In the genomic region with DNA sequence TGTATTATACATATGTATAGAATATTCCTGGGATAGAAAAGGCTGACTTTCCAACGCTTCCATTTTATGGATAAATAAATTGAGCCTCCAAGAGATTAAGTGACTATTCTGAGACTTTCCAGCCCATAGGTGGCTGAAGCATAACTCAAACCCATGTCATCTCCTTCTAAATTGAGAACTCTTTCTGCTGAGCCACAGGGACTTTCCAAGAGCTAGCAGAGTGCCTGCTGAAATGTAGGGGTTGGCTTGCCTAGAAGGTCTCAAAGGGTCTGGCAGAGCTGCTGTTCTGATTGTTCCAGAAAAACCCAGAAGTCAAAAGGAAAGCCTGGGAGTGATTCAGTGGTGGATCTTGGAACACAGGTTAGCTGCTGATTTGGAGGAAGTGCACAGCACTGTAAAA, we compare ENCODE assay signal across 17 cellular contexts.
DNase-seq lines count a peak whose midpoint lies in the region; ATAC-seq lines count a peak whose summit lies in the region.
"Had no signal": no experiment of that assay in that cellular context is flagged by ENCODE, and none has a peak within 500 bp of the region (broad histone marks: within the 10 kb centered on the region; RNA-seq: fewer than 3 reads in every experiment).

No MANE protein-coding gene starts in this region.

- no peaks in the 10 kb centered on the region for H3K36me3 ChIP-seq in BLaER1
- H3K36me3 ChIP-seq: BLaER1 treated with 17β-estradiol and CSF1 and Interleukin-3, amounts not matched to agents 10 nM and 100 nM had no signal

- peaks cover 20% of the 10 kb centered on the region for H3K4me1 ChIP-seq in BLaER1

- H3K4me3 ChIP-seq in BLaER1: no peak overlapping the region
- H3K4me3 ChIP-seq: BLaER1 treated with 17β-estradiol and CSF1 and Interleukin-3, amounts not matched to agents 10 nM and 100 nM; GM23248 had no signal

- H3K27me3 ChIP-seq in BLaER1: no peaks in the 10 kb centered on the region
- H3K27me3 ChIP-seq: BLaER1 treated with 17β-estradiol and CSF1 and Interleukin-3, amounts not matched to agents 10 nM and 100 nM had no signal

- H3K9me3 ChIP-seq in BLaER1: peaks cover 10% of the 10 kb centered on the region; the same call in 1 of the 2 replicates

- H3K27ac ChIP-seq in BLaER1: no peak overlapping the region
- H3K27ac ChIP-seq: 22Rv1; BLaER1 treated with 17β-estradiol and CSF1 and Interleukin-3, amounts not matched to agents 10 nM and 100 nM; GM23248 had no signal

- ATAC-seq in GM21360 (IDR thresholded peaks at IDR 0.05; ENCODE audit: unreplicated experiment) (peak; percentile 55), GM18861 (IDR thresholded peaks at IDR 0.05; ENCODE audit: unreplicated experiment) (no peak)
- ATAC-seq: HCT116 had no signal

- peak; percentile 38 for DNase-seq in medulla oblongata (ENCODE audit: extremely low spot score)
- DNase-seq in stimulated activated naive CD4-positive, alpha-beta T cell treated with Interleukin-2 at 50 U/mL for 16 hours (lab: John Stamatoyannopoulos, UW): no peak
- DNase-seq in NCI-H526 (lab: John Stamatoyannopoulos, UW): no peak
- DNase-seq: Calu3; CD4-positive, alpha-beta T cell; COR-L47; DMS53; DMS79 treated with DMSO at 0.1 percent for 48 hours; GF-D8; GM23248; H9 had no signal

- H4K20me1 ChIP-seq in BLaER1: no peaks in the 10 kb centered on the region
- H4K20me1 ChIP-seq: BLaER1 treated with 17β-estradiol and CSF1 and Interleukin-3, amounts not matched to agents 10 nM and 100 nM had no signal

- H3K4me2 ChIP-seq in BLaER1: peak overlapping the region; percentile 58

- no peak overlapping the region for H3K9ac ChIP-seq in BLaER1
- H3K9ac ChIP-seq: BLaER1 treated with 17β-estradiol and CSF1 and Interleukin-3, amounts not matched to agents 10 nM and 100 nM; GM23248 had no signal
